Comparison of ENCODE assay signal across 30 cellular contexts in the genomic region with DNA sequence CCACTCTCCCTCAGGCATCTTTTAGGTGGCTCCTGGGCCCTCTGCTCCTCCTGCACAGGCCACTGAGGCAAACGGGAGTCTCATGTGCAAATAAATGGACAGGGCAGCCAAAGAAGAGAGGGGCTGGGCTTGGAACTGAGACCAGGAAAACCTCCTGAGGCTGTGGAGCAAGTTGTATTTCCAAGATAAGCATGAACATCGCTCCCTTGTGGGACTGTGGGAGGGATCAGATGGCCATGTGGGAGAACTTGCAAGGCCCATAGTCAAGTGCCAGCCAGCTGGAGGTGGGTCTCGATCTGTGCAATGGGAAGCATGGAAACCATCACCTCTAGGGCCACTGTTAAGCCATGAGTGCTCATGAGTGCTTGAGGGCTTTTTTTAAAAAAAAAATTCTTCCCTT.
"Had no signal": no experiment of that assay in that cellular context is flagged by ENCODE, and none has a peak within 500 bp of the region (broad histone marks: within the 10 kb centered on the region; RNA-seq: fewer than 3 reads in every experiment).

No MANE protein-coding gene starts in this region.

- H3K36me3 ChIP-seq: ascending aorta, Peyer's patch had no signal

- H3K9me3 ChIP-seq: ascending aorta, body of pancreas, MG63, Peyer's patch had no signal

- H3K27ac ChIP-seq: ascending aorta, body of pancreas, Peyer's patch, RWPE1 had no signal

- H3K27me3 ChIP-seq: ascending aorta, body of pancreas, MG63, Peyer's patch had no signal

- DNase-seq: activated CD4-positive, alpha-beta T cell treated with anti-CD3 and anti-CD28 coated beads for 48 hours; activated CD4-positive, alpha-beta T cell treated with anti-CD3 and anti-CD28 coated beads, Interleukin-2, amount 50 U/mL, for 4 hours; activated CD8-positive, alpha-beta memory T cell treated with anti-CD3 and anti-CD28 coated beads, Interleukin-2, amount 50 U/mL, for 48 hours; activated CD8-positive, alpha-beta T cell treated with anti-CD3 and anti-CD28 coated beads, Interleukin-2, amount 10 ng/mL, durations not matched to agents 7 days and 5 days; activated effector memory CD4-positive, alpha-beta T cell treated with Interleukin-2 at 50 U/mL for 16 hours; activated naive CD4-positive, alpha-beta T cell; activated naive CD8-positive, alpha-beta T cell treated with anti-CD3 and anti-CD28 coated beads, Interleukin-2, amount 50 U/mL, for 24 hours; activated T-cell treated with anti-CD3 and anti-CD28 coated beads, Interleukin-2, amount 50 U/mL, for 1 hour; amniotic stem cell; body of pancreas; central memory CD4-positive, alpha-beta T cell; IMR-90; KG1; MG63; MV-4-11; NCI-H1092 treated with DMSO at 0.1 percent for 48 hours; NCI-H1417 treated with DMSO at 0.1 percent for 48 hours; NCI-H1694; NCI-H2029; NCI-H2107; NCI-H2171 treated with DMSO at 0.1 percent for 48 hours; NCI-H226; NCI-H526; NCI-H774; OCI-M1; Peyer's patch; SHP77 treated with DMSO at 0.1 percent for 48 hours; T-cell had no signal

- H3K4me3 ChIP-seq: ascending aorta, body of pancreas, MG63, Peyer's patch had no signal
